In genomic region chr20:46575394-46575793, GRCh38 we compare ENCODE assay signal across 16 cellular contexts. TPM values are rescaled to one million over a fixed set of nuclear protein-coding genes. Genes with fewer than 3 reads are reported as not detected.
DNase-seq lines count a peak whose midpoint lies in the region; ATAC-seq, FAIRE-seq and TF ChIP-seq lines count a peak whose summit lies in the region.
"Had no signal": no experiment of that assay in that cellular context is flagged by ENCODE, and none has a peak within 500 bp of the region (broad histone marks: within the 10 kb centered on the region; RNA-seq: fewer than 3 reads in every experiment).

No MANE protein-coding gene starts in this region.

- H3K36me3 ChIP-seq in H1 (ENCODE audit: control insufficient read depth in 2 of 4, insufficient read depth in 4 of 4, low read length in 3 of 4) = no peaks in the 10 kb centered on the region; a peak in 1 of 8 replicates
- H3K36me3 ChIP-seq: BE2C had no signal

- H3K4me3 ChIP-seq in H1 (ENCODE audit: extremely low read depth in 1 of 4, insufficient read depth in 2 of 4, low read depth in 3 of 4, low read length in 4 of 4) = no peak overlapping the region
- H3K4me3 ChIP-seq: A549 had no signal

- no peak overlapping the region for H3K56ac ChIP-seq in H9 (ENCODE audit: insufficient read length, low read depth, low read length)
- no peak overlapping the region for H3K56ac ChIP-seq in H1 (replicated peaks; ENCODE audit: insufficient read length, low read depth, low read length)

- TF ChIP-seq RAD21 in H1 (IDR thresholded peaks at IDR 0.05 in 1 of 2, conservative IDR thresholded peaks at IDR 0.05 in 1 of 2; ENCODE audit: low read depth in 2 of 2, low read length in 2 of 2) = no peak

- H3K9me3 ChIP-seq in H9 (ENCODE audit: control insufficient read depth, low read depth, low read length) = no peaks in the 10 kb centered on the region
- H3K9me3 ChIP-seq in H1 (ENCODE audit: insufficient read depth in 2 of 2, low read depth in 1 of 2, low read length in 1 of 2) = no peaks in the 10 kb centered on the region
- H3K9me3 ChIP-seq: A549, Caco-2 had no signal

- H3K79me1 ChIP-seq in H9 (ENCODE audit: insufficient read depth, low read depth, low read length, poor library complexity, severe bottlenecking) (no peaks in the 10 kb centered on the region), H1 (ENCODE audit: low read depth, low read length) (no peaks in the 10 kb centered on the region)

- H3K27ac ChIP-seq in H9 (ENCODE audit: insufficient read length, low read depth, low read length) = no peak overlapping the region
- peak overlapping the region; percentile 73 for H3K27ac ChIP-seq in VCaP
- H3K27ac ChIP-seq in H1 (ENCODE audit: low read depth, low read length) = no peak overlapping the region
- peak overlapping the region; percentile 84 for H3K27ac ChIP-seq in temporal lobe (ENCODE audit: low read depth, low read length)
- H3K27ac ChIP-seq: A549 had no signal

- no peak overlapping the region for H4K8ac ChIP-seq in H9 (replicated peaks; ENCODE audit: insufficient read length, low read depth, low read length)
- no peak overlapping the region; the same call in 1 of the 2 replicates for H4K8ac ChIP-seq in H1 (ENCODE audit: extremely low read depth, insufficient read depth, low read length)

- intact Hi-C loops in activated CD4-positive, alpha-beta T cell treated with anti-CD3 and anti-CD28 coated beads, Interleukin-2, amount 10 ng/mL, durations not matched to agents 24 days and 14 days (cut with micrococcal nuclease) = no loop called here
- intact Hi-C loops in sciatic nerve (cut with DNase I) = no loop called here

- CTCF ChIA-PET in H1 (lab: Charles Lee; ENCODE audit: partially characterized antibody) = interaction anchor here (0.8 to 4.5 kb wide), 5 partner anchors 10 to 108 kb away, joined by 3 to 41 read pairs (median 3); no protein-coding TSS in a partner anchor

- no peak for DNase-seq in H9
- no peak for DNase-seq in H1 (ENCODE audit: low read depth in 1 of 2, low spot score in 2 of 2)
- no peak for DNase-seq in activated CD4-positive, alpha-beta T cell treated with anti-CD3 and anti-CD28 coated beads, Interleukin-2, amount 10 ng/mL, durations not matched to agents 24 days and 14 days
- no peak for DNase-seq in sciatic nerve (ENCODE audit: low spot score)
- DNase-seq in occipital lobe (lab: John Stamatoyannopoulos, UW) = no peak
- DNase-seq: BE2C; CD8-positive, alpha-beta memory T cell; DMS53; GF-D8 had no signal

- POLR2A ChIA-PET in H1 (lab: Charles Lee; ENCODE audit: partially characterized antibody) = interaction anchor here (0.6 kb wide), 2 partner anchors 117 to 169 kb away, joined by 3 to 4 read pairs; partner anchors contain the start of gene ELMO2

- no peak overlapping the region for H3K18ac ChIP-seq in H9 (ENCODE audit: insufficient read length, low read depth, low read length)
- no peak overlapping the region for H3K18ac ChIP-seq in H1 (ENCODE audit: extremely low read depth, low read length)

- H3K27ac Mint-ChIP-seq in H9 = peak overlapping the region in 2 of 3 experiments; percentile 69 to 87; a peak in 2 of 7 replicates
- H3K27ac Mint-ChIP-seq in activated CD4-positive, alpha-beta T cell treated with anti-CD3 and anti-CD28 coated beads, Interleukin-2, amount 10 ng/mL, durations not matched to agents 24 days and 14 days = no peak overlapping the region
- H3K27ac Mint-ChIP-seq: CD8-positive, alpha-beta memory T cell had no signal

- H2BK20ac ChIP-seq in H9 (ENCODE audit: low read depth, low read length, poor library complexity, severe bottlenecking) (no peak overlapping the region), H1 (ENCODE audit: low read length) (no peak overlapping the region)

- H4K91ac ChIP-seq in H9 (ENCODE audit: insufficient read length, low read depth, low read length) (no peak overlapping the region), H1 (replicated peaks; ENCODE audit: insufficient read length, low read length) (peak overlapping the region; percentile 10)

- H3T11ph ChIP-seq in H9 (ENCODE audit: low read length) = no peak overlapping the region

- H3K14ac ChIP-seq in H9 (ENCODE audit: insufficient read depth, low read length) (peak overlapping the region; percentile 41; the same call in 1 of the 2 replicates), H1 (ENCODE audit: insufficient read length) (no peak overlapping the region)

- H2BK120ac ChIP-seq in H9 (ENCODE audit: low read depth, low read length, poor library complexity, severe bottlenecking) = no peak overlapping the region
- H2BK120ac ChIP-seq in H1 (replicated peaks; ENCODE audit: low read depth, low read length) = no peak overlapping the region

- ATAC-seq in sciatic nerve = no peak
- ATAC-seq: A549 had no signal

- no peak overlapping the region for H3K4me3 Mint-ChIP-seq in H9
- H3K4me3 Mint-ChIP-seq in activated CD4-positive, alpha-beta T cell treated with anti-CD3 and anti-CD28 coated beads, Interleukin-2, amount 10 ng/mL, durations not matched to agents 24 days and 14 days = no peak overlapping the region
- H3K4me3 Mint-ChIP-seq: CD8-positive, alpha-beta memory T cell had no signal

- H3K9ac ChIP-seq in H9 (ENCODE audit: extremely low read depth, insufficient read length, low read length) (no peak overlapping the region), H1 (replicated peaks in 1 of 4; ENCODE audit: extremely low read depth in 1 of 4, low read depth in 3 of 4, low read length in 3 of 4) (no peak overlapping the region)

- H3K4me2 ChIP-seq in H9 (ENCODE audit: insufficient read depth, insufficient read length, low read length) (no peak overlapping the region), H1 (ENCODE audit: insufficient read depth in 1 of 2, low read depth in 2 of 2, low read length in 2 of 2) (no peak overlapping the region)
- H3K4me2 ChIP-seq: A549 had no signal

- H3K27me3 ChIP-seq in H9 (ENCODE audit: insufficient read depth, low read length) = no peaks in the 10 kb centered on the region
- H3K27me3 ChIP-seq in H1 (replicated peaks in 1 of 4; ENCODE audit: control insufficient read depth in 3 of 4, extremely low read depth in 1 of 4, insufficient read depth in 3 of 4, low read length in 3 of 4) = no peaks in the 10 kb centered on the region

- no peaks in the 10 kb centered on the region for H3K27me3 Mint-ChIP-seq in H9 (ENCODE audit: low read depth)
- H3K27me3 Mint-ChIP-seq in activated CD4-positive, alpha-beta T cell treated with anti-CD3 and anti-CD28 coated beads, Interleukin-2, amount 10 ng/mL, durations not matched to agents 24 days and 14 days = peaks cover 32% of the 10 kb centered on the region

- no peaks in the 10 kb centered on the region for H4K20me1 ChIP-seq in H9 (ENCODE audit: control insufficient read depth, insufficient read depth, insufficient read length)
- H4K20me1 ChIP-seq in H1 (replicated peaks in 1 of 2; ENCODE audit: control insufficient read depth in 1 of 2, insufficient read depth in 2 of 2, low read length in 2 of 2) = no peaks in the 10 kb centered on the region

- H3K79me2 ChIP-seq in H9 (ENCODE audit: insufficient read depth, low read length) (no peaks in the 10 kb centered on the region), H1 (ENCODE audit: control insufficient read depth in 1 of 2, insufficient read depth in 2 of 2, low read length in 2 of 2) (no peaks in the 10 kb centered on the region)

- H2BK15ac ChIP-seq in H9 (ENCODE audit: low read depth, low read length) (no peak overlapping the region), H1 (ENCODE audit: low read length) (no peak overlapping the region)

- H3K23ac ChIP-seq in H9 (ENCODE audit: insufficient read length, low read depth, low read length) (no peak overlapping the region), H1 (ENCODE audit: insufficient read length) (no peak overlapping the region)

- H3K23me2 ChIP-seq in H9 (ENCODE audit: insufficient read length, low read depth, low read length, poor library complexity, severe bottlenecking) (no peaks in the 10 kb centered on the region), H1 (ENCODE audit: low read depth, low read length) (no peaks in the 10 kb centered on the region)

- no peaks in the 10 kb centered on the region for H3K4me1 ChIP-seq in H9 (ENCODE audit: insufficient read depth, low read length)
- no peaks in the 10 kb centered on the region; a peak in 2 of 7 replicates for H3K4me1 ChIP-seq in H1 (replicated peaks in 1 of 4; ENCODE audit: control insufficient read depth in 3 of 4, insufficient read depth in 4 of 4, low read length in 3 of 4)
- H3K4me1 ChIP-seq: A549, BE2C, Caco-2 had no signal

- peaks cover 7 to 27% (median 14%) of the 10 kb centered on the region in 3 experiments for H3K36me3 Mint-ChIP-seq in H9 (ENCODE audit: insufficient read depth in 1 of 3, low read depth in 3 of 3)
- no peaks in the 10 kb centered on the region for H3K36me3 Mint-ChIP-seq in activated CD4-positive, alpha-beta T cell treated with anti-CD3 and anti-CD28 coated beads, Interleukin-2, amount 10 ng/mL, durations not matched to agents 24 days and 14 days (ENCODE audit: low read depth)
- H3K36me3 Mint-ChIP-seq: CD8-positive, alpha-beta memory T cell had no signal

- no CpG with 5 or more reads among the region's 5 CpGs for WGBS in H9 (ENCODE audit: extremely low coverage, insufficient read length, low lambda C conversion rate)
- 82% methylated on average over 5 of the region's 5 CpGs; no CpG with 5 or more reads in 1 of the 2 experiments for WGBS in H1 (ENCODE audit: extremely low coverage in 1 of 2, insufficient coverage in 1 of 2, insufficient read length in 1 of 2, insufficient replicate concordance in 2 of 2, low coverage in 1 of 2, low lambda C conversion rate in 2 of 2, missing lambda C conversion rate in 1 of 2), 2 experiments

- peaks cover under 1% of the 10 kb centered on the region in 2 experiments for H3K9me3 Mint-ChIP-seq in H9
- H3K9me3 Mint-ChIP-seq in activated CD4-positive, alpha-beta T cell treated with anti-CD3 and anti-CD28 coated beads, Interleukin-2, amount 10 ng/mL, durations not matched to agents 24 days and 14 days = peaks cover 7% of the 10 kb centered on the region
- H3K9me3 Mint-ChIP-seq: CD8-positive, alpha-beta memory T cell had no signal

- no peak for TF ChIP-seq EP300 in H1 (IDR thresholded peaks at IDR 0.05; ENCODE audit: borderline replicate concordance in 1 of 2, low read depth in 2 of 2, low read length in 2 of 2)

- H4K5ac ChIP-seq in H9 (ENCODE audit: insufficient read length, low read depth, low read length) (no peak overlapping the region), H1 (ENCODE audit: insufficient read length, low read depth, low read length) (no peak overlapping the region)

- peaks cover 4 to 10% of the 10 kb centered on the region in 2 experiments for H3K4me1 Mint-ChIP-seq in H9
- peaks cover 10% of the 10 kb centered on the region for H3K4me1 Mint-ChIP-seq in activated CD4-positive, alpha-beta T cell treated with anti-CD3 and anti-CD28 coated beads, Interleukin-2, amount 10 ng/mL, durations not matched to agents 24 days and 14 days
- H3K4me1 Mint-ChIP-seq: CD8-positive, alpha-beta memory T cell had no signal

- H3K4ac ChIP-seq in H9 (ENCODE audit: low read depth, low read length) = no peak overlapping the region
- no peak overlapping the region for H3K4ac ChIP-seq in H1 (replicated peaks; ENCODE audit: insufficient read length, low read depth, low read length)

- TF ChIP-seq CTCF in H9 (conservative IDR thresholded peaks at IDR 0.05) = no peak
- TF ChIP-seq CTCF in VCaP (conservative IDR thresholded peaks at IDR 0.05) = no peak
- TF ChIP-seq CTCF in H1 (IDR thresholded peaks at IDR 0.05; ENCODE audit: control extremely low read depth in 1 of 3, insufficient read depth in 1 of 3, low read depth in 1 of 3, low read length in 3 of 3) = no peak

- H2BK12ac ChIP-seq in H9 (ENCODE audit: insufficient read length, low read depth, low read length) (no peak overlapping the region), H1 (ENCODE audit: low read depth, low read length) (no peak overlapping the region)

- no peak for TF ChIP-seq POLR2A in H1 (IDR thresholded peaks at IDR 0.05; ENCODE audit: control extremely low read depth in 1 of 2, low read depth in 2 of 2, low read length in 2 of 2)

- FAIRE-seq in H1 (lab: Jason Lieb, UNC) = no peak
- FAIRE-seq: A549, GM19239, H54 had no signal

- no peak overlapping the region for H2AK5ac ChIP-seq in H9 (ENCODE audit: insufficient read length, low read length)
- no peak overlapping the region for H2AK5ac ChIP-seq in H1 (ENCODE audit: low read depth, low read length)

- no peak overlapping the region for H2AFZ ChIP-seq in H9 (ENCODE audit: low read length)
- no peak overlapping the region for H2AFZ ChIP-seq in H1 (ENCODE audit: low read length)

- no peak overlapping the region for H2BK5ac ChIP-seq in H9 (ENCODE audit: insufficient read length, low read length)
- H2BK5ac ChIP-seq in H1 (ENCODE audit: low read depth, low read length) = no peak overlapping the region

RNA-seq across cellular contexts. Expression of gene OCSTAMP, which starts 24.9 kb away (rescaled TPM):
- total RNA-seq in H9 (2021) (not detected in 2 replicates), temporal lobe (not detected), sciatic nerve (not detected), occipital lobe (not detected)
- total RNA-seq in H1 (2021; fragmentation: NEBNext Ultra II Directional; extraction: Animal tissue kit (Norgen Biotek cat#: 25700)) = 0.13 and 0.25 TPM in 2 replicates
- 0.09 and 0.14 TPM in 2 replicates for polyA plus RNA-seq in H1 (2011; rRNA removed)
- polyA plus RNA-seq in H1 (2011; cell fraction: cytosol; rRNA removed) = 0.12 TPM
- polyA plus RNA-seq in H1 (2011; cell fraction: nucleus; rRNA removed) = not detected
- 0.08 to 0.10 TPM (median 0.08 TPM) in 3 of 4 replicates, not detected in the other for polyA plus RNA-seq in H1 (2012, experiment 1 of 2)
- polyA plus RNA-seq in H1 (2012, experiment 2 of 2) = 0.10 TPM
- 0.18 TPM for polyA plus RNA-seq in H1 (2013, experiment 1 of 2)
- polyA plus RNA-seq in H1 (2013, experiment 2 of 2) = 0.18 TPM
- not detected in 2 replicates for polyA minus RNA-seq in H1 (2011; rRNA and poly(A)+ RNA removed)
- polyA minus RNA-seq in H1 (2011; cell fraction: cytosol; rRNA and poly(A)+ RNA removed) = not detected
- polyA minus RNA-seq in H1 (2011; cell fraction: nucleus; rRNA and poly(A)+ RNA removed) = 0.60 TPM
- 0.37 and 0.40 TPM in 2 replicates for total RNA-seq in activated CD4-positive, alpha-beta T cell treated with anti-CD3 and anti-CD28 coated beads, Interleukin-2, amount 10 ng/mL, durations not matched to agents 24 days and 14 days
- total RNA-seq: Caco-2; CD8-positive, alpha-beta memory T cell had no signal
- polyA plus RNA-seq: A549; AG04450; CD8-positive, alpha-beta memory T cell had no signal

Comparison
In these comparisons a context has a peak if more than half of its experiments do, and no peak if none do; other contexts are left out.
1. H3K27ac ChIP-seq: peak in VCaP (single experiment) and temporal lobe (single experiment); none in H9 (single experiment) and H1 (single experiment).